31 cellular contexts compared by ENCODE assay signal in genomic region chr15:101610628-101611000, GRCh38.
"Had no signal": no experiment of that assay in that cellular context is flagged by ENCODE, and none has a peak within 500 bp of the region (broad histone marks: within the 10 kb centered on the region; RNA-seq: fewer than 3 reads in every experiment).

No MANE protein-coding gene starts in this region.

- H3K27me3 ChIP-seq: ascending aorta, brain microvascular endothelial cell, dorsolateral prefrontal cortex had no signal

- H3K27ac Mint-ChIP-seq: activated B cell treated with CpG ODN at 0.5 μM for 24 hours; activated CD8-positive, alpha-beta memory T cell treated with anti-CD3 and anti-CD28 coated beads, Interleukin-2, amount 10 ng/mL, durations not matched to agents 7 days and 5 days; activated CD8-positive, alpha-beta T cell treated with anti-CD3 and anti-CD28 coated beads for 36 hours; activated naive CD4-positive, alpha-beta T cell treated with anti-CD3 and anti-CD28 coated beads, Interleukin-2, amount 10 ng/mL, durations not matched to agents 7 days and 5 days; activated naive CD4-positive, alpha-beta T cell treated with anti-CD3 and anti-CD28 coated beads, Interleukin-2, amount 50 U/mL, for 72 hours; activated naive CD8-positive, alpha-beta T cell treated with anti-CD3 and anti-CD28 coated beads, Interleukin-2, amount 10 ng/mL, durations not matched to agents 7 days and 5 days; activated T-helper 1 cell treated with anti-CD3 and anti-CD28 coated beads, Interleukin-12 subunit alpha, Interleukin-12 subunit beta, Interleukin-2, Interleukin-4 antibody, amounts not matched to agents 30 ng/mL and 10 ng/mL and 1 ng/mL, durations not matched to agents 14 hours and 24 hours and 36 hours; activated T-helper 2 cell treated with anti-CD3 and anti-CD28 coated beads, Interferon-gamma antibody, Interleukin-2, Interleukin-4, amounts not matched to agents 10 μg/mL and 5 μg/mL and 100 μg/mL, durations not matched to agents 14 hours and 24 hours and 36 hours; dendritic cell treated with granulocyte-macrophage colony-stimulating factor and Interleukin-4, amounts not matched to agents 40 ng/mL and 50 ng/mL, for 4 days; endodermal cell; T-helper 17 cell; T-helper 2 cell treated with Interferon-gamma antibody and Interleukin-4, amounts not matched to agents 5 μg/mL and 100 μg/mL, for 36 hours had no signal

- H3K27ac ChIP-seq: ascending aorta, brain microvascular endothelial cell, coronary artery, dorsolateral prefrontal cortex, WERI-Rb-1 had no signal

- H3K9me3 ChIP-seq: ascending aorta had no signal

- DNase-seq: activated B cell treated with CpG ODN at 0.5 μM for 24 hours; activated CD4-positive, alpha-beta T cell treated with anti-CD3 and anti-CD28 coated beads for 48 hours; activated CD4-positive, alpha-beta T cell treated with anti-CD3 and anti-CD28 coated beads, Interleukin-2, amount 50 U/mL, for 1 hour; activated CD4-positive, alpha-beta T cell treated with anti-CD3 and anti-CD28 coated beads, Interleukin-2, amount 50 U/mL, for 48 hours; activated CD8-positive, alpha-beta memory T cell treated with anti-CD3 and anti-CD28 coated beads, Interleukin-2, amount 10 ng/mL, durations not matched to agents 7 days and 5 days; activated CD8-positive, alpha-beta memory T cell treated with anti-CD3 and anti-CD28 coated beads, Interleukin-2, amount 50 U/mL, for 4 hours; activated CD8-positive, alpha-beta T cell treated with anti-CD3 and anti-CD28 coated beads for 36 hours; activated effector memory CD4-positive, alpha-beta T cell treated with anti-CD3 and anti-CD28 coated beads, Interleukin-2, amount 50 U/mL, for 16 hours; activated naive CD4-positive, alpha-beta T cell treated with anti-CD3 and anti-CD28 coated beads, Interleukin-2, amount 10 ng/mL, durations not matched to agents 7 days and 5 days; activated naive CD8-positive, alpha-beta T cell treated with anti-CD3 and anti-CD28 coated beads, Interleukin-2, amount 10 ng/mL, durations not matched to agents 7 days and 5 days; activated T-cell treated with anti-CD3 and anti-CD28 coated beads, Interleukin-2, amount 50 U/mL, for 1 hour; activated T-cell treated with anti-CD3 and anti-CD28 coated beads, Interleukin-2, amount 50 U/mL, for 48 hours; brain microvascular endothelial cell; dorsolateral prefrontal cortex; effector memory CD4-positive, alpha-beta T cell; endodermal cell; foreskin fibroblast; T-helper 1 cell; T-helper 17 cell; T1000; WERI-Rb-1 had no signal

- H3K4me3 ChIP-seq: ascending aorta, coronary artery, dorsolateral prefrontal cortex had no signal

- H3K36me3 ChIP-seq: ascending aorta, brain microvascular endothelial cell, WERI-Rb-1 had no signal

- ATAC-seq: activated CD4-positive, CD25-positive, alpha-beta regulatory T cell treated with anti-CD3 and anti-CD28 coated beads, Interleukin-2, amount 50 U/mL, for 24 hours; activated CD8-positive, alpha-beta memory T cell treated with anti-CD3 and anti-CD28 coated beads, Interleukin-2, amount 10 ng/mL, durations not matched to agents 7 days and 5 days; activated CD8-positive, alpha-beta T cell treated with anti-CD3 and anti-CD28 coated beads for 36 hours; activated naive CD4-positive, alpha-beta T cell treated with anti-CD3 and anti-CD28 coated beads, Interleukin-2, amount 50 U/mL, for 72 hours; esophagus mucosa; T-helper 17 cell had no signal

- H3K9me3 Mint-ChIP-seq: activated B cell treated with CpG ODN at 0.5 μM for 24 hours; activated CD8-positive, alpha-beta T cell treated with anti-CD3 and anti-CD28 coated beads for 36 hours; activated naive CD4-positive, alpha-beta T cell treated with anti-CD3 and anti-CD28 coated beads, Interleukin-2, amount 10 ng/mL, durations not matched to agents 7 days and 5 days; activated naive CD4-positive, alpha-beta T cell treated with anti-CD3 and anti-CD28 coated beads, Interleukin-2, amount 50 U/mL, for 72 hours; activated naive CD8-positive, alpha-beta T cell treated with anti-CD3 and anti-CD28 coated beads, Interleukin-2, amount 10 ng/mL, durations not matched to agents 7 days and 5 days; activated T-helper 1 cell treated with anti-CD3 and anti-CD28 coated beads, Interleukin-12 subunit alpha, Interleukin-12 subunit beta, Interleukin-2, Interleukin-4 antibody, amounts not matched to agents 30 ng/mL and 10 ng/mL and 1 ng/mL, durations not matched to agents 14 hours and 24 hours and 36 hours; activated T-helper 2 cell treated with anti-CD3 and anti-CD28 coated beads, Interferon-gamma antibody, Interleukin-2, Interleukin-4, amounts not matched to agents 10 μg/mL and 5 μg/mL and 100 μg/mL, durations not matched to agents 14 hours and 24 hours and 36 hours; central memory CD8-positive, alpha-beta T cell; dendritic cell treated with granulocyte-macrophage colony-stimulating factor and Interleukin-4, amounts not matched to agents 40 ng/mL and 50 ng/mL, for 4 days; endodermal cell; T-helper 2 cell treated with Interferon-gamma antibody and Interleukin-4, amounts not matched to agents 5 μg/mL and 100 μg/mL, for 36 hours had no signal

- H3K27me3 Mint-ChIP-seq: activated CD8-positive, alpha-beta memory T cell treated with anti-CD3 and anti-CD28 coated beads, Interleukin-2, amount 10 ng/mL, durations not matched to agents 7 days and 5 days; activated CD8-positive, alpha-beta T cell treated with anti-CD3 and anti-CD28 coated beads for 36 hours; activated naive CD8-positive, alpha-beta T cell treated with anti-CD3 and anti-CD28 coated beads, Interleukin-2, amount 10 ng/mL, durations not matched to agents 7 days and 5 days; central memory CD8-positive, alpha-beta T cell; T-helper 17 cell had no signal

- H3K4me3 Mint-ChIP-seq: activated B cell treated with CpG ODN at 0.5 μM for 24 hours; activated CD8-positive, alpha-beta memory T cell treated with anti-CD3 and anti-CD28 coated beads, Interleukin-2, amount 10 ng/mL, durations not matched to agents 7 days and 5 days; activated CD8-positive, alpha-beta T cell treated with anti-CD3 and anti-CD28 coated beads for 36 hours; activated naive CD4-positive, alpha-beta T cell treated with anti-CD3 and anti-CD28 coated beads, Interleukin-2, amount 10 ng/mL, durations not matched to agents 7 days and 5 days; activated naive CD8-positive, alpha-beta T cell treated with anti-CD3 and anti-CD28 coated beads, Interleukin-2, amount 10 ng/mL, durations not matched to agents 7 days and 5 days; activated T-helper 1 cell treated with anti-CD3 and anti-CD28 coated beads, Interleukin-12 subunit alpha, Interleukin-12 subunit beta, Interleukin-2, Interleukin-4 antibody, amounts not matched to agents 30 ng/mL and 10 ng/mL and 1 ng/mL, durations not matched to agents 14 hours and 24 hours and 36 hours; central memory CD8-positive, alpha-beta T cell; dendritic cell treated with granulocyte-macrophage colony-stimulating factor and Interleukin-4, amounts not matched to agents 40 ng/mL and 50 ng/mL, for 4 days; endodermal cell; T-helper 17 cell; T-helper 2 cell treated with Interferon-gamma antibody and Interleukin-4, amounts not matched to agents 5 μg/mL and 100 μg/mL, for 36 hours had no signal

- H3K4me1 Mint-ChIP-seq: activated B cell treated with CpG ODN at 0.5 μM for 24 hours; activated CD8-positive, alpha-beta memory T cell treated with anti-CD3 and anti-CD28 coated beads, Interleukin-2, amount 10 ng/mL, durations not matched to agents 7 days and 5 days; activated naive CD4-positive, alpha-beta T cell treated with anti-CD3 and anti-CD28 coated beads, Interleukin-2, amount 10 ng/mL, durations not matched to agents 7 days and 5 days; activated naive CD8-positive, alpha-beta T cell treated with anti-CD3 and anti-CD28 coated beads, Interleukin-2, amount 10 ng/mL, durations not matched to agents 7 days and 5 days; central memory CD8-positive, alpha-beta T cell; T-helper 17 cell had no signal

- H3K36me3 Mint-ChIP-seq: activated CD8-positive, alpha-beta memory T cell treated with anti-CD3 and anti-CD28 coated beads, Interleukin-2, amount 10 ng/mL, durations not matched to agents 7 days and 5 days; activated naive CD4-positive, alpha-beta T cell treated with anti-CD3 and anti-CD28 coated beads, Interleukin-2, amount 10 ng/mL, durations not matched to agents 7 days and 5 days; activated naive CD4-positive, alpha-beta T cell treated with anti-CD3 and anti-CD28 coated beads, Interleukin-2, amount 50 U/mL, for 72 hours; activated naive CD8-positive, alpha-beta T cell treated with anti-CD3 and anti-CD28 coated beads, Interleukin-2, amount 10 ng/mL, durations not matched to agents 7 days and 5 days had no signal
